ENCODE assay signal across 28 cellular contexts in genomic region chr22:32323513-32324164, GRCh38. TPM values are rescaled to one million over a fixed set of nuclear protein-coding genes. Genes with fewer than 3 reads are reported as not detected.
"Had no signal": no experiment of that assay in that cellular context is flagged by ENCODE, and none has a peak within 500 bp of the region (broad histone marks: within the 10 kb centered on the region; RNA-seq: fewer than 3 reads in every experiment).

No MANE protein-coding gene starts in this region.

- H3K9me3 ChIP-seq: breast epithelium, esophagus squamous epithelium, lower lobe of right lung, mucosa of descending colon, thyroid gland had no signal

- H3K27ac ChIP-seq: breast epithelium, dorsolateral prefrontal cortex, esophagus squamous epithelium, gastroesophageal sphincter, lower lobe of right lung, thyroid gland had no signal

- H3K27ac Mint-ChIP-seq: activated CD8-positive, alpha-beta T cell treated with anti-CD3 and anti-CD28 coated beads for 36 hours; activated naive CD8-positive, alpha-beta T cell treated with anti-CD3 and anti-CD28 coated beads, Interleukin-2, amount 10 ng/mL, durations not matched to agents 7 days and 5 days; progenitor cell of endocrine pancreas; T-helper 1 cell treated with Interleukin-12 subunit alpha and Interleukin-12 subunit beta and Interleukin-4 antibody, amounts not matched to agents 30 μg/mL and 1 μg/mL, for 36 hours had no signal

- H3K9me3 Mint-ChIP-seq: activated CD8-positive, alpha-beta T cell treated with anti-CD3 and anti-CD28 coated beads for 36 hours; activated naive CD4-positive, alpha-beta T cell treated with anti-CD3 and anti-CD28 coated beads for 36 hours; activated naive CD8-positive, alpha-beta T cell treated with anti-CD3 and anti-CD28 coated beads, Interleukin-2, amount 10 ng/mL, durations not matched to agents 7 days and 5 days; T-helper 1 cell treated with Interleukin-12 subunit alpha and Interleukin-12 subunit beta and Interleukin-4 antibody, amounts not matched to agents 30 μg/mL and 1 μg/mL, for 36 hours had no signal

- H3K4me3 ChIP-seq: breast epithelium, dorsolateral prefrontal cortex, esophagus squamous epithelium, gastroesophageal sphincter, lower lobe of right lung, mucosa of descending colon, thyroid gland had no signal

- H3K4me3 Mint-ChIP-seq: activated CD8-positive, alpha-beta T cell treated with anti-CD3 and anti-CD28 coated beads for 36 hours; activated naive CD4-positive, alpha-beta T cell treated with anti-CD3 and anti-CD28 coated beads for 36 hours; activated naive CD8-positive, alpha-beta T cell treated with anti-CD3 and anti-CD28 coated beads, Interleukin-2, amount 10 ng/mL, durations not matched to agents 7 days and 5 days; central memory CD8-positive, alpha-beta T cell; T-helper 1 cell treated with Interleukin-12 subunit alpha and Interleukin-12 subunit beta and Interleukin-4 antibody, amounts not matched to agents 30 μg/mL and 1 μg/mL, for 36 hours had no signal

- DNase-seq: activated CD4-positive, alpha-beta T cell treated with anti-CD3 and anti-CD28 coated beads for 4 hours; activated CD4-positive, CD25-positive, alpha-beta regulatory T cell; activated CD8-positive, alpha-beta T cell treated with anti-CD3 and anti-CD28 coated beads for 36 hours; activated effector memory CD4-positive, alpha-beta T cell treated with Interleukin-2 at 50 U/mL for 16 hours; activated naive CD4-positive, alpha-beta T cell treated with anti-CD3 and anti-CD28 coated beads for 36 hours; activated naive CD8-positive, alpha-beta T cell treated with anti-CD3 and anti-CD28 coated beads, Interleukin-2, amount 10 ng/mL, durations not matched to agents 7 days and 5 days; activated T-cell treated with anti-CD3 and anti-CD28 coated beads, Interleukin-2, amount 50 U/mL, for 48 hours; amniotic stem cell; dorsolateral prefrontal cortex; esophagus squamous epithelium; head of caudate nucleus; hypothalamus; left colon; lower lobe of right lung; mesendoderm; mucosa of descending colon; occipital lobe; retina; stimulated activated CD4-positive, alpha-beta T cell treated with anti-CD3 and anti-CD28 coated beads, Interleukin-4, amount 100 ng/mL, for 1 hour; stimulated activated naive CD4-positive, alpha-beta T cell; thyroid gland had no signal

- H3K4me1 ChIP-seq: breast epithelium, esophagus squamous epithelium, gastroesophageal sphincter, lower lobe of right lung, thyroid gland had no signal

- H3K36me3 ChIP-seq: breast epithelium, esophagus squamous epithelium, gastroesophageal sphincter, lower lobe of right lung, thyroid gland had no signal

- H3K27me3 ChIP-seq: dorsolateral prefrontal cortex, thyroid gland had no signal

- H3K4me1 Mint-ChIP-seq: activated naive CD8-positive, alpha-beta T cell treated with anti-CD3 and anti-CD28 coated beads, Interleukin-2, amount 10 ng/mL, durations not matched to agents 7 days and 5 days; central memory CD8-positive, alpha-beta T cell had no signal

- H3K27me3 Mint-ChIP-seq: activated CD8-positive, alpha-beta T cell treated with anti-CD3 and anti-CD28 coated beads for 36 hours had no signal

- ATAC-seq: activated CD8-positive, alpha-beta T cell treated with anti-CD3 and anti-CD28 coated beads for 36 hours; gastroesophageal sphincter; left colon; lower lobe of right lung; mucosa of descending colon had no signal

- H3K36me3 Mint-ChIP-seq: activated naive CD8-positive, alpha-beta T cell treated with anti-CD3 and anti-CD28 coated beads, Interleukin-2, amount 10 ng/mL, durations not matched to agents 7 days and 5 days had no signal

RNA-seq across cellular contexts. Expression of gene RFPL3, which starts 34.0 kb away (rescaled TPM):
- total RNA-seq: activated CD8-positive, alpha-beta T cell treated with anti-CD3 and anti-CD28 coated beads for 36 hours; activated naive CD4-positive, alpha-beta T cell treated with anti-CD3 and anti-CD28 coated beads for 36 hours; activated naive CD8-positive, alpha-beta T cell treated with anti-CD3 and anti-CD28 coated beads, Interleukin-2, amount 10 ng/mL, durations not matched to agents 7 days and 5 days; breast epithelium; esophagus squamous epithelium; gastroesophageal sphincter; left colon; lower lobe of right lung; mucosa of descending colon; occipital lobe; progenitor cell of endocrine pancreas; subcutaneous adipose tissue; thyroid gland had no signal
- polyA plus RNA-seq: neural cell had no signal
